Comparison of ENCODE assay signal across 23 cellular contexts in the genomic region with DNA sequence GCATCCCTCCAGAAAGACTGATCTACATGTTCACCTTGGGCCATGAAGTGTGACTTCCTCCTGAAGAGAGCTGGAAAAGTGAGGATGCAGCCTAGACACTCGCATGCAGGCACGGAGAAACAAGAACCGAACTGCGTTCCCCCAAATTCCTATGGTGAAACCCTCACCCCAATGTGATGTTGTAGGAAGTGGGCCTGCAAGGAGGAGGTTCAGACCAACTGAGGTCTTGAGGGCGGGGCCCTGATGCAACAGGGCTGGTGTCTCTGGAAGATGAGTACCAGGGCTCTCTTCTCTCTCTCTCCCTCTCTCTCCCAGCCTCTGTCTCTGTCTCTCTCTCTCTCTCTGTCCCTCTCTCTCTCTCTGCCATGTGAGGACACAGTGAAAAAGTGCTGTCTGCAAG.
DNase-seq lines count a peak whose midpoint lies in the region; ATAC-seq and TF ChIP-seq lines count a peak whose summit lies in the region.
"Had no signal": no experiment of that assay in that cellular context is flagged by ENCODE, and none has a peak within 500 bp of the region (broad histone marks: within the 10 kb centered on the region; RNA-seq: fewer than 3 reads in every experiment).

No MANE protein-coding gene starts in this region.

- H3K27me3 ChIP-seq in neural progenitor cell: no peaks in the 10 kb centered on the region

- no peaks in the 10 kb centered on the region for H3K4me1 ChIP-seq in neural progenitor cell
- H3K4me1 ChIP-seq: A549, BE2C had no signal

- H3K27ac ChIP-seq in neural progenitor cell: no peak overlapping the region
- H3K27ac ChIP-seq: A549 had no signal

- in situ Hi-C loops in GM13976 (cut with MboI; ENCODE audit: low sequenced_read_pairs, unreplicated experiment): no loop called here

- no peak overlapping the region for H2AFZ ChIP-seq in neural progenitor cell (replicated peaks)

- no peak overlapping the region for H3K4me3 ChIP-seq in neural progenitor cell
- H3K4me3 ChIP-seq: A549, GM12878 had no signal

- H3K36me3 ChIP-seq in neural progenitor cell: no peaks in the 10 kb centered on the region
- H3K36me3 ChIP-seq: BE2C had no signal

- no peak overlapping the region for H3K4me3 Mint-ChIP-seq in neural progenitor cell
- H3K4me3 Mint-ChIP-seq: H9, HFFc6 had no signal

- no peaks in the 10 kb centered on the region for H3K79me2 ChIP-seq in neural progenitor cell (ENCODE audit: low read depth)

- TF ChIP-seq CTCF in GM13976 (IDR thresholded peaks at IDR 0.05; ENCODE audit: borderline replicate concordance, control extremely low read depth, extremely low read depth, insufficient read depth, missing control alignments) (no peak), neural progenitor cell (IDR thresholded peaks at IDR 0.05) (no peak)

- H4K20me1 ChIP-seq in neural progenitor cell (ENCODE audit: low read depth): no peaks in the 10 kb centered on the region

- no peak overlapping the region for H3K9ac ChIP-seq in neural progenitor cell

- intact Hi-C loops in sciatic nerve (cut with DNase I): no loop called here

- no peaks in the 10 kb centered on the region for H3K9me3 ChIP-seq in neural progenitor cell (ENCODE audit: low read depth)
- H3K9me3 ChIP-seq: A549, BE2C had no signal

- H3K27ac Mint-ChIP-seq in neural progenitor cell: no peak overlapping the region
- H3K27ac Mint-ChIP-seq: H9, HFFc6 had no signal

- no peaks in the 10 kb centered on the region for H3F3A ChIP-seq in neural progenitor cell (ENCODE audit: low read depth)

- DNase-seq in AG20443 (ENCODE audit: low spot score) (peak; percentile 2), GM13976 (ENCODE audit: low spot score) (peak; percentile 6), iPS-NIHi7 (ENCODE audit: extremely low spot score) (peak; percentile 1), sciatic nerve (ENCODE audit: low spot score) (peak; percentile 17), HK-2 (ENCODE audit: unreplicated experiment) (no peak), neural progenitor cell (ENCODE audit: low spot score) (no peak), NCI-H1417 (lab: John Stamatoyannopoulos, UW) (no peak)
- DNase-seq: BE2C; CD4-positive, CD25-positive, alpha-beta regulatory T cell; DMS79; H9; HFFc6; Karpas-422; MV-4-11; NCI-H1105 treated with DMSO at 0.1 percent for 48 hours; NCI-H1694; NCI-H2081 treated with DMSO at 0.1 percent for 48 hours; NCI-H2171 treated with DMSO at 0.1 percent for 48 hours; NCI-H524 treated with DMSO at 0.1 percent for 48 hours; NCI-H82 had no signal

- H3K4me2 ChIP-seq in neural progenitor cell: no peak overlapping the region
- H3K4me2 ChIP-seq: A549 had no signal

- H3K27me3 Mint-ChIP-seq in neural progenitor cell (ENCODE audit: insufficient read depth, low read depth): peaks cover 10% of the 10 kb centered on the region
- H3K27me3 Mint-ChIP-seq: CD4-positive, CD25-positive, alpha-beta regulatory T cell had no signal

- H3K9me3 Mint-ChIP-seq in neural progenitor cell: peaks cover 19% of the 10 kb centered on the region

- H3K4me1 Mint-ChIP-seq in neural progenitor cell: no peaks in the 10 kb centered on the region
- H3K4me1 Mint-ChIP-seq: CD4-positive, CD25-positive, alpha-beta regulatory T cell; H9 had no signal

- no peaks in the 10 kb centered on the region for H3K36me3 Mint-ChIP-seq in neural progenitor cell
- H3K36me3 Mint-ChIP-seq: CD4-positive, CD25-positive, alpha-beta regulatory T cell had no signal

- no peak for ATAC-seq in sciatic nerve
- ATAC-seq: A549, GM12878, Right ventricle myocardium inferior had no signal

Comparison
In these comparisons a context has a peak if more than half of its experiments do, and no peak if none do; other contexts are left out.
1. DNase-seq: peak in AG20443 (single experiment), GM13976 (single experiment), iPS-NIHi7 (single experiment) and sciatic nerve (single experiment); none in HK-2 (single experiment), neural progenitor cell (single experiment) and NCI-H1417 (0 of 3).